In the genomic region with DNA sequence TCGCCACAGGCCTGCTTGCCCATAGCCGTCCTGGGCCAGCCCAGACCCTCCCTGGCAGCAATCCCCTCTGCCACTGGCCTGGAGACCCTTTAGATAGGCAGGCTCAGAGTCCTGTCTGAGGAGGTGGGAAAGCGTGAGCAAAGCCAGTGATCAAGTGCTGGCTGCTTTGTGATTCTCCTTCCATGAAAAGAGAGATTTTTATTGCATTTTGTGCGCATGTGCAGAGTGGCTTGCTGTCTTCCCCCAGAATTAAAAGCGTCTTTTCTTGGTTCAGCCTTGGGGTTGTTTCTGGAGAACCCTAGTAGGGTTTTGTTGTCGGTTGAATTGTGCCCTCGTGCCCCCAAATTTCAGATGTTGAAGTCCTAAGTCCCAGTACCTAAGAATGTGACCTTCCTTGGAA, we compare ENCODE assay signal across 8 cellular contexts. TPM values are rescaled to one million over a fixed set of nuclear protein-coding genes. Genes with fewer than 3 reads are reported as not detected.
"Had no signal": no experiment of that assay in that cellular context is flagged by ENCODE, and none has a peak within 500 bp of the region (broad histone marks: within the 10 kb centered on the region; RNA-seq: fewer than 3 reads in every experiment).

No MANE protein-coding gene starts in this region.

- FAIRE-seq: HepG2, HTR-8/SVneo had no signal

- H3K27ac Mint-ChIP-seq: IgD-negative memory B cell had no signal

- H3K4me1 Mint-ChIP-seq: IgD-negative memory B cell had no signal

- H3K4me3 Mint-ChIP-seq: IgD-negative memory B cell had no signal

- ATAC-seq: HepG2 had no signal

- H3K27ac ChIP-seq: HL-60 had no signal

- H3K36me3 Mint-ChIP-seq: IgD-negative memory B cell had no signal

- DNase-seq: IMR-90, KBM-7, KG1 had no signal

RNA-seq across cellular contexts. Expression of gene DCT, which starts 44.9 kb away (rescaled TPM):
- total RNA-seq: HepG2, HT-29, IMR-90 had no signal
- polyA plus RNA-seq: HepG2, IgD-negative memory B cell, IMR-90 had no signal
